In the genomic region with DNA sequence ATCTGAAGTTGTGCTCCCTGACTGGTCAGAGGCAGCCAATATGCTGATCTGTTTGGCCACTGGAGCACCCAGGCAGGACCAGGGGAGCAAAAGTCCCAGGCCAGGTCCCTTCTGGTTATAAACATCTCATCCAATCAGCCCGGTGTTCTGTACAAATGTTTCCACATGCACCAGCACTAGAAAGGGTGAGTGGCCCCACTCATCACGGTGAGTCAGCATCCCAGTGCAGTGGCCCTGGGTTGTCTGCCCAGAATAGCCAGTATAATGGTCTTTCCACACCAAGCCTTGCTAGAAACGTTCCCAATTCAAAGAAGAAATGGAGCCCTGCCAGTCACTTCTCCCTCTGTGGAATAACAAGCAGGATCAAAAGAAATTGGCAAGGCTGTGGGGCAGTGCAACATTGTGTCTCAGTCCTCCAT, we compare ENCODE assay signal across 10 cellular contexts.
DNase-seq lines count a peak whose midpoint lies in the region; ATAC-seq and TF ChIP-seq lines count a peak whose summit lies in the region.
"Had no signal": no experiment of that assay in that cellular context is flagged by ENCODE, and none has a peak within 500 bp of the region (broad histone marks: within the 10 kb centered on the region; RNA-seq: fewer than 3 reads in every experiment).

No MANE protein-coding gene starts in this region.

- no peak overlapping the region for H2BK5ac ChIP-seq in IMR-90 (ENCODE audit: low read depth, low read length, poor library complexity, severe bottlenecking)

- CTCF ChIA-PET in IMR-90 (lab: Yijun Ruan, JAX): no interaction called here
- CTCF ChIA-PET in activated naive CD4-positive, alpha-beta T cell treated with anti-CD3 and anti-CD28 coated beads for 36 hours (lab: Charles Lee): no interaction called here

- DNase-seq in IMR-90 (peak; percentile 86), caudate nucleus (lab: John Stamatoyannopoulos, UW) (peak in 41 of 61 donors; percentile 2 to 90 (median 41)), kidney tubule cell (ENCODE audit: low spot score) (peak; percentile 28), tibial artery (peak; percentile 72 to 94)
- no peak for DNase-seq in activated naive CD4-positive, alpha-beta T cell treated with anti-CD3 and anti-CD28 coated beads for 36 hours
- DNase-seq: effector memory CD4-positive, alpha-beta T cell had no signal

- no peak overlapping the region for H3K27ac ChIP-seq in IMR-90 (ENCODE audit: insufficient read depth, low read length)
- H3K27ac ChIP-seq in caudate nucleus (ENCODE audit: low read depth, low read length): peak overlapping the region; percentile 69
- peak overlapping the region; percentile 86 to 96 for H3K27ac ChIP-seq in tibial artery

- no peak overlapping the region for H3K4me3 ChIP-seq in IMR-90 (ENCODE audit: insufficient read depth, low read depth, low read length)
- H3K4me3 ChIP-seq in tibial artery: no peak overlapping the region

- H3K36me3 Mint-ChIP-seq in activated naive CD4-positive, alpha-beta T cell treated with anti-CD3 and anti-CD28 coated beads for 36 hours (ENCODE audit: low read depth): peaks cover 36% of the 10 kb centered on the region

- H2BK20ac ChIP-seq in IMR-90 (ENCODE audit: low read depth, low read length): no peak overlapping the region

- in situ Hi-C loops in IMR-90 (cut with MboI; ENCODE audit: low sequenced_read_pairs): no loop called here

- intact Hi-C loops in IMR-90 (cut with micrococcal nuclease) (loop anchor here (5.0 kb wide), 1 partner anchor 116 kb away; no protein-coding TSS in a partner anchor), tibial artery (cut with DNase I; ENCODE audit: low total_unique reads) (loop anchor here (5.0 kb wide), 3 partner anchors 39 to 266 kb away; no protein-coding TSS in a partner anchor)
- intact Hi-C loops in activated naive CD4-positive, alpha-beta T cell treated with anti-CD3 and anti-CD28 coated beads for 36 hours (cut with micrococcal nuclease): no loop called here

- H4K91ac ChIP-seq in IMR-90 (ENCODE audit: insufficient read depth, low read depth, low read length): peak overlapping the region; percentile 16; the same call in 1 of the 2 replicates

- H3K14ac ChIP-seq in IMR-90 (replicated peaks; ENCODE audit: low read depth, low read length): peak overlapping the region; percentile 27; the same call in 1 of the 2 replicates

- H3K56ac ChIP-seq in IMR-90 (ENCODE audit: extremely low read depth, insufficient read depth, low read length): no peak overlapping the region

- POLR2A ChIA-PET in IMR-90 (lab: Charles Lee; ENCODE audit: unreplicated experiment): no interaction called here

- H3K4me1 ChIP-seq in IMR-90 (ENCODE audit: control insufficient read depth, insufficient read depth, low read length): peaks cover 15% of the 10 kb centered on the region
- peaks cover 12 to 68% (median 49%) of the 10 kb centered on the region in 4 donors for H3K4me1 ChIP-seq in tibial artery

- H4K8ac ChIP-seq in IMR-90 (ENCODE audit: low read depth in 2 of 2, low read length in 2 of 2): peak overlapping the region in 1 of 2 experiments; percentile 3; a peak in 1 of 4 replicates

- ATAC-seq in IMR-90 (ENCODE audit: low read depth) (peak; percentile 92), GM19397 (IDR thresholded peaks at IDR 0.05; ENCODE audit: unreplicated experiment) (no peak), GM19463 (IDR thresholded peaks at IDR 0.05; ENCODE audit: unreplicated experiment) (no peak)
- ATAC-seq: HCT116, Panc1 had no signal

- H3K27ac Mint-ChIP-seq in activated naive CD4-positive, alpha-beta T cell treated with anti-CD3 and anti-CD28 coated beads for 36 hours: no peak overlapping the region

- H3K9me3 Mint-ChIP-seq in activated naive CD4-positive, alpha-beta T cell treated with anti-CD3 and anti-CD28 coated beads for 36 hours: peaks cover 25% of the 10 kb centered on the region

- no peak overlapping the region; the same call in 2 of the 3 replicates for H2BK15ac ChIP-seq in IMR-90 (ENCODE audit: low read depth, low read length)

- H3K9ac ChIP-seq in IMR-90 (ENCODE audit: low read depth, low read length): no peak overlapping the region

- H3K36me3 ChIP-seq in IMR-90 (ENCODE audit: control insufficient read depth, insufficient read depth, low read length) (peaks cover 23% of the 10 kb centered on the region), tibial artery (peaks cover 0 to 16% (median 9%) of the 10 kb centered on the region in 3 donors)

- no peak for TF ChIP-seq RAD21 in IMR-90 (IDR thresholded peaks at IDR 0.05; ENCODE audit: low read length)

- TF ChIP-seq POLR2A in IMR-90 (IDR thresholded peaks at IDR 0.05; ENCODE audit: low read depth, low read length): no peak

- TF ChIP-seq CTCF in IMR-90 (conservative IDR thresholded peaks at IDR 0.05; ENCODE audit: low read depth, low read length) (no peak), tibial artery (IDR thresholded peaks at IDR 0.05) (no peak)

- H3K4me1 Mint-ChIP-seq in activated naive CD4-positive, alpha-beta T cell treated with anti-CD3 and anti-CD28 coated beads for 36 hours (ENCODE audit: low read depth): no peaks in the 10 kb centered on the region

- 42% methylated on average over 2 of the region's 3 CpGs; no CpG with 5 or more reads in 1 of the 2 experiments for WGBS in IMR-90 (ENCODE audit: extremely low coverage in 2 of 2, insufficient read length in 1 of 2), 2 experiments

- H3K23ac ChIP-seq in IMR-90 (ENCODE audit: low read depth, low read length): peak overlapping the region; percentile 40; the same call in 1 of the 2 replicates

- dilution Hi-C loops in IMR-90 (cut with HindIII; ENCODE audit: low sequenced_read_pairs, unreplicated experiment): no loop called here

- H3K4me3 Mint-ChIP-seq in activated naive CD4-positive, alpha-beta T cell treated with anti-CD3 and anti-CD28 coated beads for 36 hours: no peak overlapping the region

- H4K5ac ChIP-seq in IMR-90 (ENCODE audit: low read depth, low read length): no peak overlapping the region

- BruUV-seq in IMR-90 (replicated peaks; lab: Mats Ljungman, UMichigan): no TSS peak

- H3K9me1 ChIP-seq in IMR-90 (ENCODE audit: insufficient read depth, low read length): peaks cover 24% of the 10 kb centered on the region

- peak overlapping the region; percentile 49 for H2BK120ac ChIP-seq in IMR-90 (ENCODE audit: low read depth, low read length)

- no peaks in the 10 kb centered on the region for H3K27me3 Mint-ChIP-seq in activated naive CD4-positive, alpha-beta T cell treated with anti-CD3 and anti-CD28 coated beads for 36 hours (ENCODE audit: low read depth)

- peaks cover 13% of the 10 kb centered on the region for H4K20me1 ChIP-seq in IMR-90 (ENCODE audit: insufficient read depth, low read length)

- no peak overlapping the region for H3K18ac ChIP-seq in IMR-90 (ENCODE audit: low read depth, low read length)

- peaks cover 0 to 10% of the 10 kb centered on the region in 2 experiments; a peak in 2 of 4 replicates for H3K79me1 ChIP-seq in IMR-90 (ENCODE audit: low read depth in 1 of 2, low read length in 2 of 2)

- H2AFZ ChIP-seq in IMR-90 (replicated peaks; ENCODE audit: low read length, poor library complexity): peak overlapping the region; percentile 45

- peak overlapping the region; percentile 14; the same call in 1 of the 2 replicates for H2AK5ac ChIP-seq in IMR-90 (ENCODE audit: low read depth, low read length)

- H2AK9ac ChIP-seq in IMR-90 (replicated peaks; ENCODE audit: low read depth, low read length, poor library complexity): no peak overlapping the region

- no peak overlapping the region for H3K4me2 ChIP-seq in IMR-90 (ENCODE audit: low read depth, low read length)

- H3K27me3 ChIP-seq in IMR-90 (ENCODE audit: control insufficient read depth, insufficient read depth, low read length) (no peaks in the 10 kb centered on the region), tibial artery (no peaks in the 10 kb centered on the region)

- H3K4ac ChIP-seq in IMR-90 (ENCODE audit: low read depth, low read length): peak overlapping the region; percentile 72; the same call in 1 of the 2 replicates

- H3K9me3 ChIP-seq in IMR-90 (ENCODE audit: control insufficient read depth, insufficient read depth, low read length) (peaks cover 7% of the 10 kb centered on the region), tibial artery (peaks cover 0 to 21% (median 0%) of the 10 kb centered on the region in 3 donors)

TF ChIP-seq in IMR-90, 13 proteins besides CTCF, POLR2A, EP300 and RAD21:
- TF ChIP-seq BHLHE40 (IDR thresholded peaks at IDR 0.05; ENCODE audit: low read depth, low read length) (no peak), NFE2L2 (IDR thresholded peaks at IDR 0.05; ENCODE audit: low read depth, low read length) (peak; percentile 92), SMC3 (IDR thresholded peaks at IDR 0.05; ENCODE audit: low read depth, low read length) (no peak), USF2 (IDR thresholded peaks at IDR 0.05; ENCODE audit: low read depth, low read length) (no peak), RFX5 (IDR thresholded peaks at IDR 0.05; ENCODE audit: low read depth, low read length) (no peak), MAFK (IDR thresholded peaks at IDR 0.05; ENCODE audit: low read depth, low read length) (no peak; the same call in 1 of the 2 replicates), CHD1 (IDR thresholded peaks at IDR 0.05; ENCODE audit: low read depth, low read length) (no peak), FOS (IDR thresholded peaks at IDR 0.05; ENCODE audit: low read depth, low read length) (peak; percentile 73), RCOR1 (IDR thresholded peaks at IDR 0.05; ENCODE audit: insufficient replicate concordance, low read length) (no peak), CEBPB (IDR thresholded peaks at IDR 0.05; ENCODE audit: low read depth, low read length) (peak; percentile 51; the same call in 1 of the 2 replicates), MXI1 (IDR thresholded peaks at IDR 0.05; ENCODE audit: borderline replicate concordance, low read depth, low read length) (no peak), MAZ (IDR thresholded peaks at IDR 0.05; ENCODE audit: borderline replicate concordance, low read depth, low read length) (no peak)
- TF ChIP-seq, protein P1, sequence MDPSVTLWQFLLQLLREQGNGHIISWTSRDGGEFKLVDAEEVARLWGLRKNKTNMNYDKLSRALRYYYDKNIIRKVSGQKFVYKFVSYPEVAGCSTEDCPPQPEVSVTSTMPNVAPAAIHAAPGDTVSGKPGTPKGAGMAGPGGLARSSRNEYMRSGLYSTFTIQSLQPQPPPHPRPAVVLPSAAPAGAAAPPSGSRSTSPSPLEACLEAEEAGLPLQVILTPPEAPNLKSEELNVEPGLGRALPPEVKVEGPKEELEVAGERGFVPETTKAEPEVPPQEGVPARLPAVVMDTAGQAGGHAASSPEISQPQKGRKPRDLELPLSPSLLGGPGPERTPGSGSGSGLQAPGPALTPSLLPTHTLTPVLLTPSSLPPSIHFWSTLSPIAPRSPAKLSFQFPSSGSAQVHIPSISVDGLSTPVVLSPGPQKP (IDR thresholded peaks at IDR 0.05; ENCODE audit: borderline replicate concordance, low read depth, low read length): no peak
